Comparison of ENCODE assay signal across 8 cellular contexts in genomic region chr1:6424000-6424565, GRCh38. TPM values are rescaled to one million over a fixed set of nuclear protein-coding genes. Genes with fewer than 3 reads are reported as not detected.
DNase-seq lines count a peak whose midpoint lies in the region; ATAC-seq and TF ChIP-seq lines count a peak whose summit lies in the region.

No MANE protein-coding gene starts in this region.

- H3K27ac ChIP-seq in effector memory CD4-positive, alpha-beta T cell (ENCODE audit: insufficient read depth, low read length, poor library complexity, severe bottlenecking) = no peak overlapping the region
- H3K27ac ChIP-seq in spleen = no peak overlapping the region

- H3K36me3 ChIP-seq in effector memory CD4-positive, alpha-beta T cell (ENCODE audit: control insufficient read depth, insufficient read depth, low read length) = no peaks in the 10 kb centered on the region
- H3K36me3 ChIP-seq in spleen = no peaks in the 10 kb centered on the region

- intact Hi-C loops in spleen (cut with DNase I; ENCODE audit: low total_unique reads) = no loop called here

- H3K9me3 Mint-ChIP-seq in activated CD8-positive, alpha-beta memory T cell treated with anti-CD3 and anti-CD28 coated beads, Interleukin-2, amount 10 ng/mL, durations not matched to agents 7 days and 5 days (ENCODE audit: low read depth) = no peaks in the 10 kb centered on the region

- no peak for ATAC-seq in activated CD8-positive, alpha-beta memory T cell treated with anti-CD3 and anti-CD28 coated beads, Interleukin-2, amount 10 ng/mL, durations not matched to agents 7 days and 5 days

- DNase-seq in activated CD8-positive, alpha-beta memory T cell treated with anti-CD3 and anti-CD28 coated beads, Interleukin-2, amount 10 ng/mL, durations not matched to agents 7 days and 5 days = no peak
- DNase-seq in activated CD8-positive, alpha-beta memory T cell treated with anti-CD3 and anti-CD28 coated beads, Interleukin-2, amount 50 U/mL, for 4 hours = no peak
- DNase-seq in NCI-H69 (lab: John Stamatoyannopoulos, UW) (peak; percentile 39), spleen (no peak), AG20443 (ENCODE audit: low spot score) (no peak), GM19240 (ENCODE audit: insufficient read length, low spot score) (no peak)
- no peak for DNase-seq in effector memory CD4-positive, alpha-beta T cell
- no peak for DNase-seq in stimulated activated CD4-positive, alpha-beta T cell treated with anti-CD3 and anti-CD28 coated beads, Interleukin-1b, Interleukin-23, amount 100 ng/mL, for 48 hours

- TF ChIP-seq POLR2A in spleen (IDR thresholded peaks at IDR 0.05) = no peak

- peak overlapping the region; percentile 9 for H3K4me3 ChIP-seq in effector memory CD4-positive, alpha-beta T cell (ENCODE audit: insufficient read depth, low read depth, low read length, poor library complexity, severe bottlenecking)
- peak overlapping the region in 6 of 8 donors; percentile 0 to 70 (median 35) for H3K4me3 ChIP-seq in spleen

- 7 to 21% (median 10%) methylated on average over 29 to 35 of the region's 35 CpGs for WGBS in spleen, 5 donors

- CTCF ChIA-PET in activated CD8-positive, alpha-beta memory T cell treated with anti-CD3 and anti-CD28 coated beads, Interleukin-2, amount 10 ng/mL, durations not matched to agents 7 days and 5 days (lab: Charles Lee) = interaction anchor here (1.1 to 6.1 kb wide), 25 partner anchors 8 to 219 kb away, joined by 3 to 102 read pairs (median 6); partner anchors contain the start of genes HES3 and PLEKHG5

- H3K4me1 ChIP-seq in effector memory CD4-positive, alpha-beta T cell (ENCODE audit: control insufficient read depth, insufficient read depth, low read length, poor library complexity, severe bottlenecking) = peaks cover 33% of the 10 kb centered on the region
- peaks cover 27 to 53% (median 45%) of the 10 kb centered on the region in 6 donors for H3K4me1 ChIP-seq in spleen

- TF ChIP-seq CTCF in spleen (IDR thresholded peaks at IDR 0.05 in 8 of 11, conservative IDR thresholded peaks at IDR 0.05 in 3 of 11) = no peak

- H3K36me3 Mint-ChIP-seq in activated CD8-positive, alpha-beta memory T cell treated with anti-CD3 and anti-CD28 coated beads, Interleukin-2, amount 10 ng/mL, durations not matched to agents 7 days and 5 days = no peaks in the 10 kb centered on the region

- H3K27me3 Mint-ChIP-seq in activated CD8-positive, alpha-beta memory T cell treated with anti-CD3 and anti-CD28 coated beads, Interleukin-2, amount 10 ng/mL, durations not matched to agents 7 days and 5 days = peaks cover 64% of the 10 kb centered on the region

- peaks cover 17% of the 10 kb centered on the region for H3K4me1 Mint-ChIP-seq in activated CD8-positive, alpha-beta memory T cell treated with anti-CD3 and anti-CD28 coated beads, Interleukin-2, amount 10 ng/mL, durations not matched to agents 7 days and 5 days

- no peak overlapping the region for H3K27ac Mint-ChIP-seq in activated CD8-positive, alpha-beta memory T cell treated with anti-CD3 and anti-CD28 coated beads, Interleukin-2, amount 10 ng/mL, durations not matched to agents 7 days and 5 days

- H3K9me3 ChIP-seq in effector memory CD4-positive, alpha-beta T cell (ENCODE audit: control insufficient read depth, low read length) = no peaks in the 10 kb centered on the region
- no peaks in the 10 kb centered on the region for H3K9me3 ChIP-seq in spleen

- peaks cover 32% of the 10 kb centered on the region for H3K27me3 ChIP-seq in effector memory CD4-positive, alpha-beta T cell (replicated peaks; ENCODE audit: control insufficient read depth, insufficient read depth, low read length, poor library complexity, severe bottlenecking)
- peaks cover 19 to 100% (median 70%) of the 10 kb centered on the region in 7 donors for H3K27me3 ChIP-seq in spleen (replicated peaks in 1 of 7)

- peak overlapping the region; percentile 9 for H3K4me3 Mint-ChIP-seq in activated CD8-positive, alpha-beta memory T cell treated with anti-CD3 and anti-CD28 coated beads, Interleukin-2, amount 10 ng/mL, durations not matched to agents 7 days and 5 days

RNA-seq across cellular contexts. Expression of gene ESPN, which starts 0.5 kb away (rescaled TPM):
- under 1 TPM; 0.32 to 0.89 TPM for total RNA-seq in activated CD8-positive, alpha-beta memory T cell treated with anti-CD3 and anti-CD28 coated beads, Interleukin-2, amount 10 ng/mL, durations not matched to agents 7 days and 5 days
- total RNA-seq in spleen = 1 to 10 TPM in 4 of 7 donors, under 1 TPM in 2, not detected in 1; 0.43 to 6.0 (median 1.5) TPM
- under 1 TPM; 0.26 to 0.54 (median 0.50) TPM for polyA plus RNA-seq in spleen

RNA-seq across cellular contexts. Expression of gene HES2, which starts 4.4 kb away (rescaled TPM):
- under 1 TPM in 1 of 2 experiments, not detected in 1; 0.52 TPM for total RNA-seq in activated CD8-positive, alpha-beta memory T cell treated with anti-CD3 and anti-CD28 coated beads, Interleukin-2, amount 10 ng/mL, durations not matched to agents 7 days and 5 days
- under 1 TPM in 2 of 7 donors, not detected in 5; 0.22 to 0.26 TPM for total RNA-seq in spleen
- polyA plus RNA-seq in spleen = 1 to 10 TPM in 1 of 3 donors, under 1 TPM in 1, not detected in 1; 0.02 to 1.3 TPM

RNA-seq across cellular contexts. Expression of gene ACOT7, which starts 30.5 kb away (rescaled TPM):
- total RNA-seq in activated CD8-positive, alpha-beta memory T cell treated with anti-CD3 and anti-CD28 coated beads, Interleukin-2, amount 10 ng/mL, durations not matched to agents 7 days and 5 days = 10 to 100 TPM; 81.3 to 87.0 TPM
- total RNA-seq in spleen = 10 to 100 TPM; 11.3 to 31.5 (median 18.1) TPM
- 10 to 100 TPM; 10.6 to 26.7 (median 22.5) TPM for polyA plus RNA-seq in spleen

RNA-seq across cellular contexts. Expression of gene TNFRSF25, which starts 41.9 kb away (rescaled TPM):
- total RNA-seq in activated CD8-positive, alpha-beta memory T cell treated with anti-CD3 and anti-CD28 coated beads, Interleukin-2, amount 10 ng/mL, durations not matched to agents 7 days and 5 days = 10 to 100 TPM; 54.3 to 71.6 TPM
- 100 to 1,000 TPM in 1 of 7 donors, 10 to 100 TPM in 6; 39.7 to 103 (median 65.4) TPM for total RNA-seq in spleen
- 100 to 1,000 TPM in 2 of 3 donors, 10 to 100 TPM in 1; 30.9 to 147 (median 102) TPM for polyA plus RNA-seq in spleen
